In the genomic region with DNA sequence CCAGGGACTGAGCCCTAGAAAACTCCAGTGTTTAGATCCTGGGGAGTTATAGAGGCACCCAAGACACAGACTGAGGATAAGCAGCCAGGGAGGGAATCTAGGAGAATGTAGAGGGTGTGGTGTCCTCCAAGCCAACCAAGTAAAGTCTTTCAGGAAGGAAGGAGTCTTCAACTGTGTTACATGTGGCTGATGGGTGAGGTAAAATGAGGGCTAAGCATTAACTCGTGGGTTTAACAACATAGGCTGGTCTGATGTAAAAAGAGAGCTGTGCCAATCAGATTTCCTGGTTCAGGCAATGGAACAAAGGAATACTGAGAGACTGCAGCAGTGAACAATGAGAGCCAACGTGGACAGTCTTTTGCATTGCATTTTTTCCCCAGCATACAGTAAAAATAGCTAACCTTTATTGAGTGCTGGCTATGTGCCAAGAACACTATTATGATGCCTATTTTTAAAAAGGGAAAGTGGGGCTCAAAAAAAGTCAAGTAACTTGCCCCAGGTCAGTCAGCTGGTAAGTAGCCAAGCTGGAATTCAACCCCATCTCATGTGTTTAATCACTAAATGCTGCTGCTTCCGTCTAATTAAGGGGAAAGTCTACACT, we compare ENCODE assay signal across 20 cellular contexts. TPM values are rescaled to one million over a fixed set of nuclear protein-coding genes. Genes with fewer than 3 reads are reported as not detected.
DNase-seq lines count a peak whose midpoint lies in the region; ATAC-seq lines count a peak whose summit lies in the region.
"Had no signal": no experiment of that assay in that cellular context is flagged by ENCODE, and none has a peak within 500 bp of the region (broad histone marks: within the 10 kb centered on the region; RNA-seq: fewer than 3 reads in every experiment).

No MANE protein-coding gene starts in this region.

- H3K36me3 ChIP-seq in HAP-1 (replicated peaks) (no peaks in the 10 kb centered on the region), adipocyte (ENCODE audit: control insufficient read depth, insufficient read depth, low read length, severe bottlenecking) (no peaks in the 10 kb centered on the region)
- H3K36me3 ChIP-seq: thoracic aorta had no signal

- peaks cover 9% of the 10 kb centered on the region for H3K4me1 ChIP-seq in HAP-1
- no peaks in the 10 kb centered on the region for H3K4me1 ChIP-seq in adipocyte (ENCODE audit: control insufficient read depth, insufficient read depth, low read length)

- no peaks in the 10 kb centered on the region for H3K36me3 Mint-ChIP-seq in activated naive CD8-positive, alpha-beta T cell treated with anti-CD3 and anti-CD28 coated beads for 36 hours
- H3K36me3 Mint-ChIP-seq: activated naive CD8-positive, alpha-beta T cell treated with anti-CD3 and anti-CD28 coated beads, Interleukin-2, amount 10 ng/mL, durations not matched to agents 7 days and 5 days had no signal

- H3K4me3 Mint-ChIP-seq in activated naive CD8-positive, alpha-beta T cell treated with anti-CD3 and anti-CD28 coated beads for 36 hours, result no peak overlapping the region
- H3K4me3 Mint-ChIP-seq: activated CD4-positive, alpha-beta T cell treated with anti-CD3 and anti-CD28 coated beads for 36 hours; activated naive CD8-positive, alpha-beta T cell treated with anti-CD3 and anti-CD28 coated beads, Interleukin-2, amount 10 ng/mL, durations not matched to agents 7 days and 5 days; GM23338; memory B cell had no signal

- no peak overlapping the region for H3K9ac ChIP-seq in adipocyte (ENCODE audit: low read length)

- no peaks in the 10 kb centered on the region for H3K4me1 Mint-ChIP-seq in activated naive CD8-positive, alpha-beta T cell treated with anti-CD3 and anti-CD28 coated beads for 36 hours
- H3K4me1 Mint-ChIP-seq: activated CD4-positive, alpha-beta T cell treated with anti-CD3 and anti-CD28 coated beads for 36 hours; activated naive CD8-positive, alpha-beta T cell treated with anti-CD3 and anti-CD28 coated beads, Interleukin-2, amount 10 ng/mL, durations not matched to agents 7 days and 5 days had no signal

- DNase-seq in DMS79 treated with DMSO at 0.1 percent for 48 hours (lab: John Stamatoyannopoulos, UW), result peak; percentile 55
- no peak for DNase-seq in DMS79 (lab: John Stamatoyannopoulos, UW)
- peak; percentile 26 to 46 for DNase-seq in HAP-1 (ENCODE audit: low spot score in 2 of 2)
- peak; percentile 3 for DNase-seq in adipocyte (ENCODE audit: low read depth)
- no peak for DNase-seq in left colon
- no peak for DNase-seq in activated naive CD8-positive, alpha-beta T cell treated with anti-CD3 and anti-CD28 coated beads for 36 hours
- DNase-seq in HuH-7.5 (ENCODE audit: low spot score), result no peak
- DNase-seq: activated CD4-positive, alpha-beta T cell treated with anti-CD3 and anti-CD28 coated beads for 36 hours; activated naive CD8-positive, alpha-beta T cell treated with anti-CD3 and anti-CD28 coated beads, Interleukin-2, amount 10 ng/mL, durations not matched to agents 7 days and 5 days; AML-193; NCI-H2171 treated with DMSO at 0.1 percent for 48 hours; NCI-H82; OCI-M1; stimulated activated CD4-positive, alpha-beta T cell treated with anti-CD3 and anti-CD28 coated beads, Interleukin-4, amount 100 ng/mL, for 1 hour; stimulated activated naive CD4-positive, alpha-beta T cell had no signal

- peaks cover 10% of the 10 kb centered on the region for H3K27me3 ChIP-seq in HAP-1 (ENCODE audit: low read depth)
- peaks cover 35% of the 10 kb centered on the region for H3K27me3 ChIP-seq in adipocyte (replicated peaks; ENCODE audit: control insufficient read depth, insufficient read depth, low read length)

- H3K4me3 ChIP-seq in HAP-1 (no peak overlapping the region), adipocyte (ENCODE audit: low read length) (no peak overlapping the region)
- H3K4me3 ChIP-seq: GM23338, thoracic aorta had no signal

- ATAC-seq in left colon (peak; percentile 91), GM19023 (IDR thresholded peaks at IDR 0.05; ENCODE audit: unreplicated experiment) (no peak)
- ATAC-seq: activated CD4-positive, alpha-beta T cell treated with anti-CD3 and anti-CD28 coated beads for 36 hours; GM23338; Right ventricle myocardium inferior had no signal

- peaks cover 1% of the 10 kb centered on the region for H3K9me3 Mint-ChIP-seq in activated naive CD8-positive, alpha-beta T cell treated with anti-CD3 and anti-CD28 coated beads for 36 hours
- H3K9me3 Mint-ChIP-seq: activated naive CD8-positive, alpha-beta T cell treated with anti-CD3 and anti-CD28 coated beads, Interleukin-2, amount 10 ng/mL, durations not matched to agents 7 days and 5 days; memory B cell had no signal

- no peak overlapping the region for H3K27ac Mint-ChIP-seq in activated naive CD8-positive, alpha-beta T cell treated with anti-CD3 and anti-CD28 coated beads for 36 hours
- H3K27ac Mint-ChIP-seq: activated CD4-positive, alpha-beta T cell treated with anti-CD3 and anti-CD28 coated beads for 36 hours; activated naive CD8-positive, alpha-beta T cell treated with anti-CD3 and anti-CD28 coated beads, Interleukin-2, amount 10 ng/mL, durations not matched to agents 7 days and 5 days; GM23338; memory B cell had no signal

- in situ Hi-C loops in HAP-1 (cut with MboI; ENCODE audit: low sequenced_read_pairs), result no loop called here

- no peaks in the 10 kb centered on the region for H3K9me3 ChIP-seq in HAP-1
- peaks cover 3% of the 10 kb centered on the region for H3K9me3 ChIP-seq in adipocyte (ENCODE audit: control insufficient read depth, low read length)
- H3K9me3 ChIP-seq: thoracic aorta had no signal

- intact Hi-C loops in left colon (cut with DNase I, micrococcal nuclease), result no loop called here

- H3K27me3 Mint-ChIP-seq in activated naive CD8-positive, alpha-beta T cell treated with anti-CD3 and anti-CD28 coated beads for 36 hours, result peaks cover 8% of the 10 kb centered on the region

RNA-seq across cellular contexts. Expression of a gene that starts 31.1 kb away (rescaled TPM):
- under 1 TPM; 0.24 to 0.28 TPM for total RNA-seq in left colon
- under 1 TPM; 0.74 to 0.91 TPM for total RNA-seq in activated naive CD8-positive, alpha-beta T cell treated with anti-CD3 and anti-CD28 coated beads for 36 hours

RNA-seq across cellular contexts. Expression of a gene that starts 38.8 kb away (rescaled TPM):
- 10 to 100 TPM; 58.8 to 59.4 TPM for total RNA-seq in left colon
- total RNA-seq in activated naive CD8-positive, alpha-beta T cell treated with anti-CD3 and anti-CD28 coated beads for 36 hours, result 10 to 100 TPM; 67.4 to 68.1 TPM

Comparison
In these comparisons a context has a peak if more than half of its experiments do, and no peak if none do; other contexts are left out.
1. DNase-seq: peak in DMS79 treated with DMSO at 0.1 percent for 48 hours (single experiment), HAP-1 (2 of 2) and adipocyte (single experiment); none in DMS79 (single experiment), left colon (0 of 2), activated naive CD8-positive, alpha-beta T cell treated with anti-CD3 and anti-CD28 coated beads for 36 hours (single experiment) and HuH-7.5 (single experiment).